Comparison of ENCODE assay signal across 13 cellular contexts in genomic region chr9:33202018-33202417, GRCh38. TPM values are rescaled to one million over a fixed set of nuclear protein-coding genes. Genes with fewer than 3 reads are reported as not detected.
A peak's percentile ranks its signal among the peaks of the same experiment; 100 is the strongest.
DNase-seq lines count a peak whose midpoint lies in the region; ATAC-seq and TF ChIP-seq lines count a peak whose summit lies in the region.
"Had no signal": no experiment of that assay in that cellular context is flagged by ENCODE, and none has a peak within 500 bp of the region (broad histone marks: within the 10 kb centered on the region; RNA-seq: fewer than 3 reads in every experiment).

No MANE protein-coding gene starts in this region.

- no peaks in the 10 kb centered on the region for H3K27me3 Mint-ChIP-seq in activated naive CD8-positive, alpha-beta T cell treated with anti-CD3 and anti-CD28 coated beads for 36 hours
- no peaks in the 10 kb centered on the region for H3K27me3 Mint-ChIP-seq in activated naive CD8-positive, alpha-beta T cell treated with anti-CD3 and anti-CD28 coated beads, Interleukin-2, amount 50 U/mL, for 24 hours
- H3K27me3 Mint-ChIP-seq in GM23338 (ENCODE audit: insufficient read depth, low read depth, poor library complexity), result peaks cover 2% of the 10 kb centered on the region

- H4K20me1 ChIP-seq in GM23338 (replicated peaks; ENCODE audit: insufficient read depth), result no peaks in the 10 kb centered on the region

- peak overlapping the region; percentile 94; the same call in 1 of the 2 replicates for H2AFZ ChIP-seq in GM23338

- peak overlapping the region; percentile 7 for H3K27ac Mint-ChIP-seq in activated naive CD8-positive, alpha-beta T cell treated with anti-CD3 and anti-CD28 coated beads for 36 hours
- H3K27ac Mint-ChIP-seq in activated naive CD8-positive, alpha-beta T cell treated with anti-CD3 and anti-CD28 coated beads, Interleukin-2, amount 50 U/mL, for 24 hours, result no peak overlapping the region
- H3K27ac Mint-ChIP-seq in GM23338, result no peak overlapping the region
- H3K27ac Mint-ChIP-seq in stimulated activated effector memory CD8-positive, alpha-beta T cell treated with anti-CD3 and anti-CD28 coated beads, Interleukin-12 subunit alpha, Interleukin-12 subunit beta, amount 100 ng/mL, for 72 hours, result peak overlapping the region; percentile 71

- no peaks in the 10 kb centered on the region for H3K27me3 ChIP-seq in GM23338 (ENCODE audit: insufficient read depth)
- H3K27me3 ChIP-seq: upper lobe of left lung had no signal

- no peaks in the 10 kb centered on the region for H3K36me3 ChIP-seq in GM23338 (ENCODE audit: insufficient read depth)
- H3K36me3 ChIP-seq: upper lobe of left lung had no signal

- H3K9me3 Mint-ChIP-seq in activated naive CD8-positive, alpha-beta T cell treated with anti-CD3 and anti-CD28 coated beads for 36 hours, result no peaks in the 10 kb centered on the region
- no peaks in the 10 kb centered on the region for H3K9me3 Mint-ChIP-seq in activated naive CD8-positive, alpha-beta T cell treated with anti-CD3 and anti-CD28 coated beads, Interleukin-2, amount 50 U/mL, for 24 hours
- no peaks in the 10 kb centered on the region for H3K9me3 Mint-ChIP-seq in GM23338
- no peaks in the 10 kb centered on the region for H3K9me3 Mint-ChIP-seq in stimulated activated effector memory CD8-positive, alpha-beta T cell treated with anti-CD3 and anti-CD28 coated beads, Interleukin-12 subunit alpha, Interleukin-12 subunit beta, amount 100 ng/mL, for 72 hours

- CTCF ChIA-PET in HEK293T (lab: Yijun Ruan, JAX), result no interaction called here

- POLR2A ChIA-PET in HEK293T (lab: Yijun Ruan, JAX), result no interaction called here

- no peaks in the 10 kb centered on the region for H3F3A ChIP-seq in GM23338 (replicated peaks; ENCODE audit: low read depth)

- no peak overlapping the region for H3K4me3 Mint-ChIP-seq in activated naive CD8-positive, alpha-beta T cell treated with anti-CD3 and anti-CD28 coated beads for 36 hours
- H3K4me3 Mint-ChIP-seq in activated naive CD8-positive, alpha-beta T cell treated with anti-CD3 and anti-CD28 coated beads, Interleukin-2, amount 50 U/mL, for 24 hours, result no peak overlapping the region
- H3K4me3 Mint-ChIP-seq in GM23338, result no peak overlapping the region
- H3K4me3 Mint-ChIP-seq in stimulated activated effector memory CD8-positive, alpha-beta T cell treated with anti-CD3 and anti-CD28 coated beads, Interleukin-12 subunit alpha, Interleukin-12 subunit beta, amount 100 ng/mL, for 72 hours, result peak overlapping the region; percentile 20

- H3K4me1 Mint-ChIP-seq in activated naive CD8-positive, alpha-beta T cell treated with anti-CD3 and anti-CD28 coated beads for 36 hours, result peaks cover 9% of the 10 kb centered on the region
- H3K4me1 Mint-ChIP-seq in activated naive CD8-positive, alpha-beta T cell treated with anti-CD3 and anti-CD28 coated beads, Interleukin-2, amount 50 U/mL, for 24 hours, result peaks cover 14% of the 10 kb centered on the region
- H3K4me1 Mint-ChIP-seq in GM23338, result peaks cover 6% of the 10 kb centered on the region; the same call in 2 of the 3 replicates
- peaks cover 15% of the 10 kb centered on the region for H3K4me1 Mint-ChIP-seq in stimulated activated effector memory CD8-positive, alpha-beta T cell treated with anti-CD3 and anti-CD28 coated beads, Interleukin-12 subunit alpha, Interleukin-12 subunit beta, amount 100 ng/mL, for 72 hours

- no peak for TF ChIP-seq CTCF in GM23338 (conservative IDR thresholded peaks at IDR 0.05; ENCODE audit: low read depth in 2 of 2)

- H3K36me3 Mint-ChIP-seq in activated naive CD8-positive, alpha-beta T cell treated with anti-CD3 and anti-CD28 coated beads for 36 hours, result no peaks in the 10 kb centered on the region
- H3K36me3 Mint-ChIP-seq in activated naive CD8-positive, alpha-beta T cell treated with anti-CD3 and anti-CD28 coated beads, Interleukin-2, amount 50 U/mL, for 24 hours (ENCODE audit: low read depth), result no peaks in the 10 kb centered on the region
- no peaks in the 10 kb centered on the region for H3K36me3 Mint-ChIP-seq in GM23338 (ENCODE audit: low read depth)
- no peaks in the 10 kb centered on the region for H3K36me3 Mint-ChIP-seq in stimulated activated effector memory CD8-positive, alpha-beta T cell treated with anti-CD3 and anti-CD28 coated beads, Interleukin-12 subunit alpha, Interleukin-12 subunit beta, amount 100 ng/mL, for 72 hours

- ATAC-seq in activated naive CD8-positive, alpha-beta T cell treated with anti-CD3 and anti-CD28 coated beads, Interleukin-2, amount 50 U/mL, for 24 hours, result no peak
- ATAC-seq in GM23338 (no peak), HG03457 (IDR thresholded peaks at IDR 0.05; ENCODE audit: unreplicated experiment) (peak; percentile 28)
- peak; percentile 41 for ATAC-seq in stimulated activated effector memory CD8-positive, alpha-beta T cell treated with anti-CD3 and anti-CD28 coated beads, Interleukin-12 subunit alpha, Interleukin-12 subunit beta, amount 100 ng/mL, for 72 hours

- no peak overlapping the region for H3K4me3 ChIP-seq in GM23338
- H3K4me3 ChIP-seq: upper lobe of left lung had no signal

- peaks cover 5% of the 10 kb centered on the region; the same call in 1 of the 2 replicates for H3K9me2 ChIP-seq in GM23338 (ENCODE audit: insufficient read depth)

- DNase-seq in activated naive CD8-positive, alpha-beta T cell treated with anti-CD3 and anti-CD28 coated beads for 36 hours, result no peak
- no peak for DNase-seq in activated naive CD8-positive, alpha-beta T cell treated with anti-CD3 and anti-CD28 coated beads, Interleukin-2, amount 50 U/mL, for 24 hours
- no peak for DNase-seq in GM23338 (ENCODE audit: low spot score)
- no peak for DNase-seq in stimulated activated effector memory CD8-positive, alpha-beta T cell treated with anti-CD3 and anti-CD28 coated beads, Interleukin-12 subunit alpha, Interleukin-12 subunit beta, amount 100 ng/mL, for 72 hours (ENCODE audit: low spot score in 2 of 2)
- DNase-seq in 8988T, result no peak
- no peak for DNase-seq in HEK293T (ENCODE audit: extremely low spot score)
- DNase-seq in GOT3 (lab: John Stamatoyannopoulos, UW), result no peak
- DNase-seq: NCI-H2171 treated with DMSO at 0.1 percent for 48 hours, SW 1271 had no signal

- H3K27ac ChIP-seq in GM23338 (ENCODE audit: low read depth), result no peak overlapping the region
- H3K27ac ChIP-seq: upper lobe of left lung had no signal

- H3K79me2 ChIP-seq in GM23338 (replicated peaks; ENCODE audit: insufficient read depth), result no peaks in the 10 kb centered on the region

- no peaks in the 10 kb centered on the region; the same call in 1 of the 2 replicates for H3K4me1 ChIP-seq in GM23338 (ENCODE audit: insufficient read depth)
- H3K4me1 ChIP-seq: upper lobe of left lung had no signal

- no peak overlapping the region for H3K4me2 ChIP-seq in GM23338

TF ChIP-seq in GM23338, 12 proteins besides CTCF, POLR2A, EP300 and RAD21 (continues in another document):
- TF ChIP-seq ETS1 (IDR thresholded peaks at IDR 0.05) (no peak), ZNF114 (CRISPR knock-in tag; IDR thresholded peaks at IDR 0.05) (no peak), EZH2 (IDR thresholded peaks at IDR 0.05; ENCODE audit: low read depth, unreplicated experiment) (no peak), NANOG (IDR thresholded peaks at IDR 0.05; ENCODE audit: borderline replicate concordance) (no peak), ZNF331 (CRISPR knock-in tag; IDR thresholded peaks at IDR 0.05; ENCODE audit: low read depth) (no peak), CREB1 (CRISPR knock-in tag; IDR thresholded peaks at IDR 0.05; ENCODE audit: low read depth) (no peak), JUNB (IDR thresholded peaks at IDR 0.05; ENCODE audit: unreplicated experiment) (no peak)

TF ChIP-seq in HEK293T, 16 proteins besides CTCF, POLR2A, EP300 and RAD21:
- TF ChIP-seq SP1 (IDR thresholded peaks at IDR 0.05) (no peak), NFRKB (IDR thresholded peaks at IDR 0.05) (no peak), PKNOX1 (IDR thresholded peaks at IDR 0.05) (no peak), ZNF384 (IDR thresholded peaks at IDR 0.05) (no peak), FOXM1 (IDR thresholded peaks at IDR 0.05; ENCODE audit: borderline replicate concordance) (no peak), HDGF (IDR thresholded peaks at IDR 0.05; ENCODE audit: borderline replicate concordance) (no peak), ELF4 (IDR thresholded peaks at IDR 0.05) (no peak), TARDBP (IDR thresholded peaks at IDR 0.05) (no peak), BHLHE40 (IDR thresholded peaks at IDR 0.05; ENCODE audit: borderline replicate concordance) (no peak), SUZ12 (IDR thresholded peaks at IDR 0.05) (no peak), LEF1 (IDR thresholded peaks at IDR 0.05; ENCODE audit: borderline replicate concordance) (no peak), L3MBTL2 (conservative IDR thresholded peaks at IDR 0.05) (no peak)

RNA-seq across cellular contexts. Expression of gene B4GALT1, which starts 34.9 kb away (rescaled TPM):
- total RNA-seq in activated naive CD8-positive, alpha-beta T cell treated with anti-CD3 and anti-CD28 coated beads for 36 hours, result 10 to 100 TPM; 33.5 to 35.0 TPM
- 14.7 and 15.8 TPM in 2 replicates for total RNA-seq in GM23338 (2014; rRNA removed; shearing (Covaris generic))
- polyA plus RNA-seq in GM23338 (2016; fragmentation: Nextera tagmentation; extraction: Ambion mirVana), result 6.3 and 7.0 TPM in 2 replicates

RNA-seq across cellular contexts. Expression of gene SPINK4, which starts 37.9 kb away (rescaled TPM):
- not detected for total RNA-seq in activated naive CD8-positive, alpha-beta T cell treated with anti-CD3 and anti-CD28 coated beads for 36 hours
- total RNA-seq in GM23338 (2014; rRNA removed; shearing (Covaris generic)), result not detected in 2 replicates
- polyA plus RNA-seq in GM23338 (2016; fragmentation: Nextera tagmentation; extraction: Ambion mirVana), result not detected in 2 replicates
- total RNA-seq: myocyte, upper lobe of left lung had no signal
- polyA plus RNA-seq: AG04450 had no signal

Comparison
In these comparisons a context has a peak if more than half of its experiments do, and no peak if none do; other contexts are left out.
1. H3K27ac Mint-ChIP-seq: peak in activated naive CD8-positive, alpha-beta T cell treated with anti-CD3 and anti-CD28 coated beads for 36 hours (single experiment) and stimulated activated effector memory CD8-positive, alpha-beta T cell treated with anti-CD3 and anti-CD28 coated beads, Interleukin-12 subunit alpha, Interleukin-12 subunit beta, amount 100 ng/mL, for 72 hours (single experiment); none in activated naive CD8-positive, alpha-beta T cell treated with anti-CD3 and anti-CD28 coated beads, Interleukin-2, amount 50 U/mL, for 24 hours (single experiment) and GM23338 (single experiment).
2. ATAC-seq: peak in HG03457 (single experiment) and stimulated activated effector memory CD8-positive, alpha-beta T cell treated with anti-CD3 and anti-CD28 coated beads, Interleukin-12 subunit alpha, Interleukin-12 subunit beta, amount 100 ng/mL, for 72 hours (single experiment); none in activated naive CD8-positive, alpha-beta T cell treated with anti-CD3 and anti-CD28 coated beads, Interleukin-2, amount 50 U/mL, for 24 hours (single experiment) and GM23338 (single experiment).